1 cellular context compared by ENCODE assay signal in genomic region chr4:54234497-54235205, GRCh38.
TF ChIP-seq lines count a peak whose summit lies in the region.

No MANE protein-coding gene starts in this region.

TF ChIP-seq in HepG2, 621 proteins besides CTCF, POLR2A, EP300 and RAD21:
- TF ChIP-seq ZNF501 (CRISPR knock-in tag; IDR thresholded peaks at IDR 0.05) (0 out of 2 replicates have a peak, but pooled peaks have one; percentile 20), ZNF75D (CRISPR knock-in tag; IDR thresholded peaks at IDR 0.05; ENCODE audit: borderline replicate concordance) (no peak)
